8 cellular contexts compared by ENCODE assay signal in genomic region chr10:6409982-6410694, GRCh38.
A peak's percentile ranks its signal among the peaks of the same experiment; 100 is the strongest.
DNase-seq lines count a peak whose midpoint lies in the region; TF ChIP-seq lines count a peak whose summit lies in the region.

No MANE protein-coding gene starts in this region.

- H3K4me1 ChIP-seq in mesodermal cell (ENCODE audit: control insufficient read depth, insufficient read depth, low read length, poor library complexity, severe bottlenecking): peaks cover 4% of the 10 kb centered on the region
- peaks cover 0 to 4% of the 10 kb centered on the region in 2 donors for H3K4me1 ChIP-seq in thyroid gland

- no peak overlapping the region for H3K4me3 ChIP-seq in choroid plexus epithelial cell (ENCODE audit: low read depth, low read length)
- no peak overlapping the region for H3K4me3 ChIP-seq in mesodermal cell (ENCODE audit: extremely low read depth, insufficient read depth, low read length, poor library complexity, severe bottlenecking)
- H3K4me3 ChIP-seq in thyroid gland (replicated peaks in 1 of 3): no peak overlapping the region

- intact Hi-C loops in thyroid gland (cut with DNase I): no loop called here

- no peak for TF ChIP-seq POLR2A in thyroid gland (IDR thresholded peaks at IDR 0.05)

- TF ChIP-seq CTCF in choroid plexus epithelial cell (conservative IDR thresholded peaks at IDR 0.05; ENCODE audit: low read depth, low read length) (no peak), thyroid gland (IDR thresholded peaks at IDR 0.05) (no peak)

- DNase-seq in AG08396 (ENCODE audit: low spot score) (peak; percentile 72), NCI-H69 (lab: John Stamatoyannopoulos, UW) (peak; percentile 7), choroid plexus epithelial cell (ENCODE audit: low read depth) (peak; percentile 83), iPS-NIHi7 (ENCODE audit: extremely low spot score) (no peak), cerebellar nuclear complex (lab: John Stamatoyannopoulos, UW) (no peak), thyroid gland (no peak), DMS79 treated with DMSO at 0.1 percent for 48 hours (lab: John Stamatoyannopoulos, UW) (no peak)

- H3K27ac ChIP-seq in mesodermal cell (ENCODE audit: low read depth, low read length, severe bottlenecking): peak overlapping the region; percentile 87
- peak overlapping the region in 1 of 3 donors; percentile 21 for H3K27ac ChIP-seq in thyroid gland

- no peaks in the 10 kb centered on the region for H3K36me3 ChIP-seq in mesodermal cell (ENCODE audit: control insufficient read depth, insufficient read depth, low read length)
- no peaks in the 10 kb centered on the region for H3K36me3 ChIP-seq in thyroid gland

- no peaks in the 10 kb centered on the region for H3K27me3 ChIP-seq in thyroid gland

- H3K9me3 ChIP-seq in mesodermal cell (ENCODE audit: control insufficient read depth, low read length) (no peaks in the 10 kb centered on the region), thyroid gland (no peaks in the 10 kb centered on the region)

- 40 to 73% methylated on average over 1 to 2 of the region's 2 CpGs for WGBS in mesodermal cell (ENCODE audit: insufficient coverage in 2 of 2), 2 experiments
- 54 to 73% methylated on average over 2 of the region's 2 CpGs for WGBS in thyroid gland, 2 donors

Comparison
In these comparisons a context has a peak if more than half of its experiments do, and no peak if none do; other contexts are left out.
1. DNase-seq: peak in AG08396 (single experiment), NCI-H69 (single experiment) and choroid plexus epithelial cell (single experiment); none in iPS-NIHi7 (single experiment), cerebellar nuclear complex (0 of 2), thyroid gland (0 of 2) and DMS79 treated with DMSO at 0.1 percent for 48 hours (single experiment).